ENCODE assay signal across 13 cellular contexts in the genomic region with DNA sequence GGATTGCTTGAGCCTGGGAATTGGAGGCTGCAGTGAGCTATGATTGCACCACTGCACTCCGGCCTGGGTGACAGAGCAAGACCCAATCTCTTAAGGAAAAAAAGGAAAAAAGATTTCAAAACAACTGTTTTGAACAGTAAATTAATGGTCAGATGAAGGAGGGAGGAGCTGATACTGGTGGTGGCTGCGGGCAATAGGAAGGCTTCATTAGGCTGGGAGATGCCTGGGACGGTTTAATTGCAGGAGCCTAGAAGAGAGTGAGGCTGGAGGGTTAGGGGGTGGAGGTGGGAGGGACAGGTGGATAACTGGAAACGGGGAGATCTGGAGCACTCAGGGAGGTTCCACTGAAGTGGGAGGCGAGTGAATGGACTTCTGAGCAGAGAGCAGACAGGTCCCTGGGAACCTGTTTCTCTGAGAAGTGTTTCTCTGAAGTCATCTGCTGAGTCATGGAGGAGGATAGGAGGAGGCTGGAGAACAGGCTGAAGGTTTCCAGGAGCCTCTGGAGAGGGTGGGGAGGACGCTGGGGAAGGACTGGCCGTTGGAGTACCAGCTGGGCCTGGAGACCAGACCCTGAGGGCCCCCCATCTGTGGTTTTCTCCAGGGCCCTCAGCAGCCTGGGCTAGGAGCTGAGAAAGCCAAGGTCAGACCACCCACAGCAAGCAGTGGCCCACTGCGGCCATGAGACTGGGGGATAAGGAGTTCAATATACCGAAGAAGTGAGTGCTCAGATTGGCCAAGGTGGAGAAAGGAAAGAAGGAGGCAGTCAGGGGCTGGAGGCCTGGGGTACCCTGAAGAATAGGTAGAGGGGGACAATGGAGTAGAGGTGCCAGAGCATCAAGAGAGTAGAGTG. TPM values are rescaled to one million over a fixed set of nuclear protein-coding genes. Genes with fewer than 3 reads are reported as not detected.
DNase-seq lines count a peak whose midpoint lies in the region; ATAC-seq and TF ChIP-seq lines count a peak whose summit lies in the region.
"Had no signal": no experiment of that assay in that cellular context is flagged by ENCODE, and none has a peak within 500 bp of the region (broad histone marks: within the 10 kb centered on the region; RNA-seq: fewer than 3 reads in every experiment).

No MANE protein-coding gene starts in this region.

- TF ChIP-seq CTCF in MCF 10A (IDR thresholded peaks at IDR 0.05; ENCODE audit: unreplicated experiment) (no peak), breast epithelium (IDR thresholded peaks at IDR 0.05) (no peak), WTC11 (IDR thresholded peaks at IDR 0.05) (no peak), vagina (IDR thresholded peaks at IDR 0.05) (no peak)

- no peak for ATAC-seq in WTC11
- no peak for ATAC-seq in activated CD4-positive, alpha-beta T cell treated with anti-CD3 and anti-CD28 coated beads for 36 hours

- TF ChIP-seq POLR2A in breast epithelium (IDR thresholded peaks at IDR 0.05) (no peak), vagina (IDR thresholded peaks at IDR 0.05) (no peak)

- BruUV-seq in MCF 10A (replicated peaks; lab: Mats Ljungman, UMichigan) = no TSS peak

- H3K9me3 ChIP-seq in breast epithelium = no peaks in the 10 kb centered on the region
- H3K9me3 ChIP-seq in vagina = no peaks in the 10 kb centered on the region
- H3K9me3 ChIP-seq: heart right ventricle had no signal

- H3K4me3 ChIP-seq in breast epithelium = no peak overlapping the region
- H3K4me3 ChIP-seq in vagina = no peak overlapping the region
- H3K4me3 ChIP-seq: heart right ventricle had no signal

- H3K9me3 Mint-ChIP-seq in MCF 10A (ENCODE audit: unreplicated experiment) = no peaks in the 10 kb centered on the region
- H3K9me3 Mint-ChIP-seq in WTC11 = no peaks in the 10 kb centered on the region
- no peaks in the 10 kb centered on the region for H3K9me3 Mint-ChIP-seq in activated CD4-positive, alpha-beta T cell treated with anti-CD3 and anti-CD28 coated beads for 36 hours (ENCODE audit: low read depth)

- H3K4me3 Mint-ChIP-seq in MCF 10A (ENCODE audit: unreplicated experiment) (no peak overlapping the region), WTC11 (no peak overlapping the region)
- no peak overlapping the region for H3K4me3 Mint-ChIP-seq in activated CD4-positive, alpha-beta T cell treated with anti-CD3 and anti-CD28 coated beads for 36 hours
- H3K4me3 Mint-ChIP-seq: B cell had no signal

- H3K27ac Mint-ChIP-seq in MCF 10A (ENCODE audit: low read depth, unreplicated experiment) (peak overlapping the region; percentile 49), WTC11 (peak overlapping the region; percentile 28; the same call in 1 of the 2 replicates)
- H3K27ac Mint-ChIP-seq in activated CD4-positive, alpha-beta T cell treated with anti-CD3 and anti-CD28 coated beads for 36 hours = no peak overlapping the region
- H3K27ac Mint-ChIP-seq: B cell had no signal

- no peak overlapping the region for H3K27ac ChIP-seq in breast epithelium
- peak overlapping the region; percentile 48 for H3K27ac ChIP-seq in vagina
- H3K27ac ChIP-seq: heart right ventricle had no signal

- intact Hi-C loops in MCF 10A (cut with micrococcal nuclease) = no loop called here
- intact Hi-C loops in breast epithelium (cut with DNase I; ENCODE audit: low total_unique reads) = no loop called here
- intact Hi-C loops in vagina (cut with DNase I) = no loop called here
- intact Hi-C loops in activated CD4-positive, alpha-beta T cell treated with anti-CD3 and anti-CD28 coated beads for 36 hours (cut with DNase I, micrococcal nuclease) = no loop called here

- H3K36me3 ChIP-seq in breast epithelium (no peaks in the 10 kb centered on the region), vagina (no peaks in the 10 kb centered on the region)
- H3K36me3 ChIP-seq: heart right ventricle had no signal

- H3K27me3 ChIP-seq in breast epithelium = no peaks in the 10 kb centered on the region
- no peaks in the 10 kb centered on the region for H3K27me3 ChIP-seq in vagina
- H3K27me3 ChIP-seq: heart right ventricle had no signal

- POLR2A ChIA-PET in MCF 10A (lab: Yijun Ruan, JAX) = interaction anchor here (0.7 kb wide), 1 partner anchor 14 kb away, joined by 3 read pairs; no protein-coding TSS in a partner anchor
- POLR2A ChIA-PET in WTC11 (lab: Charles Lee) = no interaction called here
- POLR2A ChIA-PET in activated CD4-positive, alpha-beta T cell treated with anti-CD3 and anti-CD28 coated beads for 36 hours (lab: Charles Lee) = interaction anchor here (0.7 kb wide), 1 partner anchor 275 kb away, joined by 3 read pairs; no protein-coding TSS in a partner anchor

- CTCF ChIA-PET in MCF 10A (lab: Yijun Ruan, JAX) (interaction anchor here (0.5 kb wide), 1 partner anchor 201 kb away, joined by 3 read pairs; no protein-coding TSS in a partner anchor), WTC11 (lab: Charles Lee) (no interaction called here)
- CTCF ChIA-PET in activated CD4-positive, alpha-beta T cell treated with anti-CD3 and anti-CD28 coated beads for 36 hours (lab: Charles Lee) = no interaction called here

- peak; percentile 38 for DNase-seq in MCF 10A (ENCODE audit: unreplicated experiment)
- no peak for DNase-seq in breast epithelium (ENCODE audit: low spot score in 2 of 2)
- no peak for DNase-seq in WTC11 (ENCODE audit: low spot score)
- DNase-seq in islet precursor cell = peak; percentile 91
- no peak for DNase-seq in vagina (ENCODE audit: extremely low spot score in 2 of 2)
- no peak for DNase-seq in cerebellar nuclear complex (lab: John Stamatoyannopoulos, UW)
- no peak for DNase-seq in NK-92 treated with Interleukin-12 subunit alpha and Interleukin-12 subunit beta, amount 100 ng/mL, for 24 hours (lab: John Stamatoyannopoulos, UW)
- no peak for DNase-seq in activated CD4-positive, alpha-beta T cell treated with anti-CD3 and anti-CD28 coated beads for 36 hours
- DNase-seq: activated naive CD4-positive, alpha-beta T cell treated with anti-CD3 and anti-CD28 coated beads, Interleukin-2, amount 50 U/mL, for 16 hours; heart right ventricle; NCI-H1048; stimulated activated CD8-positive, alpha-beta memory T cell treated with anti-CD3 and anti-CD28 coated beads, Interleukin-4, amount 100 ng/mL, for 48 hours had no signal

- H3K4me1 ChIP-seq in breast epithelium = no peaks in the 10 kb centered on the region
- H3K4me1 ChIP-seq in vagina = peaks cover 9% of the 10 kb centered on the region

- H3K4me1 Mint-ChIP-seq in MCF 10A (ENCODE audit: insufficient read depth, unreplicated experiment) = peaks cover 10% of the 10 kb centered on the region
- peaks cover 11% of the 10 kb centered on the region; the same call in 1 of the 2 replicates for H3K4me1 Mint-ChIP-seq in WTC11
- H3K4me1 Mint-ChIP-seq in activated CD4-positive, alpha-beta T cell treated with anti-CD3 and anti-CD28 coated beads for 36 hours = no peaks in the 10 kb centered on the region

- H3K27me3 Mint-ChIP-seq in MCF 10A (ENCODE audit: insufficient read depth, unreplicated experiment) = no peaks in the 10 kb centered on the region
- H3K27me3 Mint-ChIP-seq in WTC11 (ENCODE audit: low read depth) = peaks cover 11% of the 10 kb centered on the region
- no peaks in the 10 kb centered on the region for H3K27me3 Mint-ChIP-seq in activated CD4-positive, alpha-beta T cell treated with anti-CD3 and anti-CD28 coated beads for 36 hours

- H3K36me3 Mint-ChIP-seq in MCF 10A (ENCODE audit: insufficient read depth, unreplicated experiment) (no peaks in the 10 kb centered on the region), WTC11 (no peaks in the 10 kb centered on the region)
- H3K36me3 Mint-ChIP-seq in activated CD4-positive, alpha-beta T cell treated with anti-CD3 and anti-CD28 coated beads for 36 hours (ENCODE audit: low read depth) = no peaks in the 10 kb centered on the region

TF ChIP-seq in WTC11, 78 proteins besides CTCF, POLR2A, EP300 and RAD21 (continues in another document):
- TF ChIP-seq, protein P1, sequence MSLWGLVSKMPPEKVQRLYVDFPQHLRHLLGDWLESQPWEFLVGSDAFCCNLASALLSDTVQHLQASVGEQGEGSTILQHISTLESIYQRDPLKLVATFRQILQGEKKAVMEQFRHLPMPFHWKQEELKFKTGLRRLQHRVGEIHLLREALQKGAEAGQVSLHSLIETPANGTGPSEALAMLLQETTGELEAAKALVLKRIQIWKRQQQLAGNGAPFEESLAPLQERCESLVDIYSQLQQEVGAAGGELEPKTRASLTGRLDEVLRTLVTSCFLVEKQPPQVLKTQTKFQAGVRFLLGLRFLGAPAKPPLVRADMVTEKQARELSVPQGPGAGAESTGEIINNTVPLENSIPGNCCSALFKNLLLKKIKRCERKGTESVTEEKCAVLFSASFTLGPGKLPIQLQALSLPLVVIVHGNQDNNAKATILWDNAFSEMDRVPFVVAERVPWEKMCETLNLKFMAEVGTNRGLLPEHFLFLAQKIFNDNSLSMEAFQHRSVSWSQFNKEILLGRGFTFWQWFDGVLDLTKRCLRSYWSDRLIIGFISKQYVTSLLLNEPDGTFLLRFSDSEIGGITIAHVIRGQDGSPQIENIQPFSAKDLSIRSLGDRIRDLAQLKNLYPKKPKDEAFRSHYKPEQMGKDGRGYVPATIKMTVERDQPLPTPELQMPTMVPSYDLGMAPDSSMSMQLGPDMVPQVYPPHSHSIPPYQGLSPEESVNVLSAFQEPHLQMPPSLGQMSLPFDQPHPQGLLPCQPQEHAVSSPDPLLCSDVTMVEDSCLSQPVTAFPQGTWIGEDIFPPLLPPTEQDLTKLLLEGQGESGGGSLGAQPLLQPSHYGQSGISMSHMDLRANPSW (CRISPR knock-in tag; conservative IDR thresholded peaks at IDR 0.05; ENCODE audit: low read depth) = no peak
- TF ChIP-seq, protein P2, sequence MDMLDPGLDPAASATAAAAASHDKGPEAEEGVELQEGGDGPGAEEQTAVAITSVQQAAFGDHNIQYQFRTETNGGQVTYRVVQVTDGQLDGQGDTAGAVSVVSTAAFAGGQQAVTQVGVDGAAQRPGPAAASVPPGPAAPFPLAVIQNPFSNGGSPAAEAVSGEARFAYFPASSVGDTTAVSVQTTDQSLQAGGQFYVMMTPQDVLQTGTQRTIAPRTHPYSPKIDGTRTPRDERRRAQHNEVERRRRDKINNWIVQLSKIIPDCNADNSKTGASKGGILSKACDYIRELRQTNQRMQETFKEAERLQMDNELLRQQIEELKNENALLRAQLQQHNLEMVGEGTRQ (CRISPR knock-in tag; IDR thresholded peaks at IDR 0.05) = no peak

RNA-seq across cellular contexts. Expression of a gene that starts 14.4 kb away (rescaled TPM):
- total RNA-seq in MCF 10A (2022) (177 and 178 TPM in 2 replicates), breast epithelium (100 to 1,000 TPM in 1 of 3 donors, 10 to 100 TPM in 2; 58.7 to 128 (median 63.7) TPM), WTC11 (2021) (192 to 201 TPM (median 200 TPM) in 3 replicates), vagina (73.2 TPM)
- total RNA-seq in activated CD4-positive, alpha-beta T cell treated with anti-CD3 and anti-CD28 coated beads for 36 hours = 100 to 1,000 TPM; 140 to 144 TPM

RNA-seq across cellular contexts. Expression of a gene that starts 36.3 kb away (rescaled TPM):
- total RNA-seq in MCF 10A (2022) = 0.42 and 0.58 TPM in 2 replicates
- 1 to 10 TPM in 2 of 3 donors, not detected in 1; 1.9 to 2.6 TPM for total RNA-seq in breast epithelium
- 18.1 to 27.9 TPM (median 24.4 TPM) in 3 replicates for total RNA-seq in WTC11 (2021)
- not detected for total RNA-seq in vagina
- under 1 TPM; 0.79 to 0.91 TPM for total RNA-seq in activated CD4-positive, alpha-beta T cell treated with anti-CD3 and anti-CD28 coated beads for 36 hours
- total RNA-seq: B cell had no signal

RNA-seq across cellular contexts. Expression of a gene that starts 51.5 kb away (rescaled TPM):
- total RNA-seq in MCF 10A (2022) (5.6 TPM in 2 replicates), breast epithelium (1 to 10 TPM; 1.4 to 2.9 (median 2.0) TPM), WTC11 (2021) (1.8 to 9.3 TPM (median 3.3 TPM) in 3 replicates), vagina (2.7 TPM)
- 1 to 10 TPM; 7.0 to 7.9 TPM for total RNA-seq in activated CD4-positive, alpha-beta T cell treated with anti-CD3 and anti-CD28 coated beads for 36 hours

Comparison
In these comparisons a context has a peak if more than half of its experiments do, and no peak if none do; other contexts are left out.
1. DNase-seq: peak in MCF 10A (single experiment) and islet precursor cell (single experiment); none in breast epithelium (0 of 2), WTC11 (single experiment), vagina (0 of 2), cerebellar nuclear complex (0 of 2), NK-92 treated with Interleukin-12 subunit alpha and Interleukin-12 subunit beta, amount 100 ng/mL, for 24 hours (single experiment) and activated CD4-positive, alpha-beta T cell treated with anti-CD3 and anti-CD28 coated beads for 36 hours (single experiment).